8 cellular contexts compared by ENCODE assay signal in the genomic region with DNA sequence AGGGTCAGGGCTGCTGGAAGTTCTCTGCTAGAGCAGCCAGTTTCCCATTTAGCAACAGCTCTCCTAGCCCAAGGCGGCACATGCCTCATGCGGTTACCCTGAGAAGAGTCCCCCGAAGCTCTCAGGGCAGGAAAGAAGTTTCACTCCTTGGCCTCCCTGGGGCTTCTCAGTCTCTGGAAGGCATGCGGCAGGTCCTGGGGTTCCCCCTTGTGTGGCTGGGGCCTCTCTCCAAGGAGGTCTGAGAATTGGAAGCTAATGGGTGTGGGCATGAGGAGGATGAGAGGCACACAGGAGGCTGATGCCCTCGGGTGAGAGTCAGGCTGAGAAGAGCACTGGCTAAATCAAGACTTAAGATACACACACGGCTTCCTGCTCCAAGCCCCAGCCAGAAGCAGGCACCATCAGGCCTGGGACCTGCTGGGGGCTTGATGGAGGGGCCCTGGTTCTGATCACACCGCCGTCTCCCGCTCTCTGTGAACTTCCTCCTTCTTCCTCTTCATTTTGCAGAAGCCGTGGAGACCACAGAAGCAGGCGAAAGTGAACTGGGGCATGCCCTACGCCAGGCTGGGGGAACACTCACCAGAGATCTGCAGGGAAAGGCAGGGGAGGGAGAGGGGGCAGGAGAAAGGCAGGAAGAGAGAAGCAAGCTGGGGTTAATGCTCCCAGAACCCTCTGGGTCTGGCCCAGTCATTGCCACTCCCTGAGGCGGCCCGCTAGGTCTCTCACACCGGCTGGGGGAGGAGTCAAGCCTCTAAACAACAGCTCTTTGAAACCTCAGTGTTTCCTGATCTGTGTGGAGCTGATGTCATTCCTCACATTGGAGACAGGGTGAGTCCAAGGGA. TPM values are rescaled to one million over a fixed set of nuclear protein-coding genes. Genes with fewer than 3 reads are reported as not detected.
DNase-seq lines count a peak whose midpoint lies in the region; ATAC-seq and TF ChIP-seq lines count a peak whose summit lies in the region.

No MANE protein-coding gene starts in this region.

- TF ChIP-seq CTCF in GM10266 (IDR thresholded peaks at IDR 0.05; ENCODE audit: control insufficient read depth, insufficient read depth, low read depth, missing control alignments), result no peak

- peak; percentile 78 for DNase-seq in GM10266 (ENCODE audit: extremely low spot score)
- peak; percentile 74 for DNase-seq in NCI-H2227 (lab: John Stamatoyannopoulos, UW; ENCODE audit: unreplicated experiment)
- peak; percentile 42 to 50 for DNase-seq in activated CD4-positive, alpha-beta T cell treated with anti-CD3 and anti-CD28 coated beads, Interleukin-2, amount 50 U/mL, for 4 hours
- DNase-seq in effector CD8-positive, alpha-beta T cell (lab: John Stamatoyannopoulos, UW), result peak; percentile 30
- DNase-seq in naive thymus-derived CD4-positive, alpha-beta T cell, result peak in 8 of 9 donors; percentile 30 to 64 (median 52)
- peak; percentile 43 to 67 for DNase-seq in stimulated activated naive CD8-positive, alpha-beta T cell treated with anti-CD3 and anti-CD28 coated beads, Interleukin-15, amount 100 ng/mL, for 72 hours

- H3K4me3 Mint-ChIP-seq in naive thymus-derived CD4-positive, alpha-beta T cell, result peak overlapping the region; percentile 79 to 90 (median 86)
- peak overlapping the region; percentile 74 to 86 for H3K4me3 Mint-ChIP-seq in stimulated activated naive CD8-positive, alpha-beta T cell treated with anti-CD3 and anti-CD28 coated beads, Interleukin-15, amount 100 ng/mL, for 72 hours

- H3K4me1 ChIP-seq in naive thymus-derived CD4-positive, alpha-beta T cell (ENCODE audit: control insufficient read depth in 2 of 2, insufficient read depth in 2 of 2, low read length in 2 of 2), result peaks cover 17 to 34% of the 10 kb centered on the region in 2 donors

- H3K27me3 Mint-ChIP-seq in naive thymus-derived CD4-positive, alpha-beta T cell, result peaks cover 0 to 19% (median 7%) of the 10 kb centered on the region in 5 donors
- peaks cover 29% of the 10 kb centered on the region for H3K27me3 Mint-ChIP-seq in stimulated activated naive CD8-positive, alpha-beta T cell treated with anti-CD3 and anti-CD28 coated beads, Interleukin-15, amount 100 ng/mL, for 72 hours

- CTCF ChIA-PET in naive thymus-derived CD4-positive, alpha-beta T cell (lab: Charles Lee), result interaction anchor here (0.7 to 1.4 kb wide), 4 partner anchors 45 to 105 kb away, joined by 3 to 4 read pairs (median 4); no protein-coding TSS in a partner anchor

- no peaks in the 10 kb centered on the region for H3K36me3 ChIP-seq in naive thymus-derived CD4-positive, alpha-beta T cell (ENCODE audit: control insufficient read depth in 2 of 3, insufficient read depth in 3 of 3, low read length in 3 of 3)

- H3K4me1 Mint-ChIP-seq in naive thymus-derived CD4-positive, alpha-beta T cell, result peaks cover 18 to 26% (median 23%) of the 10 kb centered on the region in 7 donors
- peaks cover 34% of the 10 kb centered on the region for H3K4me1 Mint-ChIP-seq in stimulated activated naive CD8-positive, alpha-beta T cell treated with anti-CD3 and anti-CD28 coated beads, Interleukin-15, amount 100 ng/mL, for 72 hours

- POLR2A ChIA-PET in naive thymus-derived CD4-positive, alpha-beta T cell (lab: Charles Lee), result interaction anchor here (0.6 to 1.6 kb wide), 8 partner anchors 10 to 237 kb away, joined by 3 to 5 read pairs (median 3); no protein-coding TSS in a partner anchor

- peak overlapping the region; percentile 48 for H3K27ac ChIP-seq in naive thymus-derived CD4-positive, alpha-beta T cell (ENCODE audit: low read depth, low read length)

- ATAC-seq in HG02759 (IDR thresholded peaks at IDR 0.05; ENCODE audit: unreplicated experiment) (peak; percentile 71), GM21360 (IDR thresholded peaks at IDR 0.05; ENCODE audit: unreplicated experiment) (no peak)
- ATAC-seq in naive thymus-derived CD4-positive, alpha-beta T cell, result peak; percentile 90
- ATAC-seq in stimulated activated naive CD8-positive, alpha-beta T cell treated with anti-CD3 and anti-CD28 coated beads, Interleukin-15, amount 100 ng/mL, for 72 hours, result peak; percentile 93

- peak overlapping the region; percentile 69 to 94 (median 86) for H3K27ac Mint-ChIP-seq in naive thymus-derived CD4-positive, alpha-beta T cell
- peak overlapping the region; percentile 91 to 95 for H3K27ac Mint-ChIP-seq in stimulated activated naive CD8-positive, alpha-beta T cell treated with anti-CD3 and anti-CD28 coated beads, Interleukin-15, amount 100 ng/mL, for 72 hours

- H3K4me3 ChIP-seq in naive thymus-derived CD4-positive, alpha-beta T cell (ENCODE audit: low read length), result peak overlapping the region; percentile 52

- H3K36me3 Mint-ChIP-seq in naive thymus-derived CD4-positive, alpha-beta T cell, result no peaks in the 10 kb centered on the region

- H3K27me3 ChIP-seq in naive thymus-derived CD4-positive, alpha-beta T cell (ENCODE audit: control insufficient read depth in 2 of 2, insufficient read depth in 2 of 2, low read length in 2 of 2), result no peaks in the 10 kb centered on the region

- intact Hi-C loops in naive thymus-derived CD4-positive, alpha-beta T cell (cut with micrococcal nuclease), result loop anchor here in 1 of 2 donors (1.0 to 5.0 kb wide), 3 partner anchors 10 to 88 kb away; no protein-coding TSS in a partner anchor

- no peaks in the 10 kb centered on the region for H3K9me3 ChIP-seq in naive thymus-derived CD4-positive, alpha-beta T cell (ENCODE audit: control insufficient read depth in 2 of 3, low read length in 3 of 3)

- no peaks in the 10 kb centered on the region for H3K9me3 Mint-ChIP-seq in naive thymus-derived CD4-positive, alpha-beta T cell
- H3K9me3 Mint-ChIP-seq in stimulated activated naive CD8-positive, alpha-beta T cell treated with anti-CD3 and anti-CD28 coated beads, Interleukin-15, amount 100 ng/mL, for 72 hours, result no peaks in the 10 kb centered on the region

RNA-seq across cellular contexts. Expression of gene BLACAT1, which starts 15.1 kb away (rescaled TPM):
- total RNA-seq in naive thymus-derived CD4-positive, alpha-beta T cell, result under 1 TPM in 4 of 5 experiments, not detected in 1; 0.12 to 0.44 (median 0.31) TPM
- under 1 TPM in 1 of 2 donors, not detected in 1; 0.13 TPM for polyA plus RNA-seq in naive thymus-derived CD4-positive, alpha-beta T cell

RNA-seq across cellular contexts. Expression of gene LEMD1, which starts 18.8 kb away (rescaled TPM):
- under 1 TPM in 1 of 5 experiments, not detected in 4; 0.97 TPM for total RNA-seq in naive thymus-derived CD4-positive, alpha-beta T cell
- not detected for polyA plus RNA-seq in naive thymus-derived CD4-positive, alpha-beta T cell
